15 cellular contexts compared by ENCODE assay signal in the genomic region with DNA sequence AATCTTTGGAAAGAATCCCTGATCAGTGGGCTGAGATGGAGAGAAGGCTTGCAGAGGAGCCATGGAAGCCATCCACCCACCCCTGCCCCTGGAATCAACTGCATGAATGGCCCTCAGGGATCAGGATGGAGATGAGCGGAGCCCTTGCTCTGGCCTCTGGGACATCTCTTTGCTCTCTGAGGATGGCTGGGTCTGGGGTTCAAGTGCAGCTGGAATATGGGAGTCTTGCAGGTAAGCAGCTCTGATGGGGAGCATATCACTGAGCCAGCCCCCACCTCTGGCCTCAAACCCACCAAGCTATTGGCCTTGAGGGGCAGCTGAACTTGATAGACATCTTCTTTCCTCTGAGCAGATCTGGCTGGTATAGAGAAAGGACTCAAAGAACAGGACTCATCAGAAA.
DNase-seq lines count a peak whose midpoint lies in the region; TF ChIP-seq lines count a peak whose summit lies in the region.
"Had no signal": no experiment of that assay in that cellular context is flagged by ENCODE, and none has a peak within 500 bp of the region (broad histone marks: within the 10 kb centered on the region; RNA-seq: fewer than 3 reads in every experiment).

No MANE protein-coding gene starts in this region.

- DNase-seq in posterior vena cava (ENCODE audit: low spot score) (peak; percentile 61), RWPE1 (ENCODE audit: low spot score) (no peak), left ventricle myocardium inferior (no peak), occipital lobe (lab: John Stamatoyannopoulos, UW) (no peak)
- DNase-seq: CD4-positive, alpha-beta T cell; CD8-positive, alpha-beta memory T cell; DMS 273 treated with DMSO at 0.1 percent for 48 hours; DMS79; EL; GDM1; H9 had no signal

- peak overlapping the region; percentile 83 for H3K4me2 ChIP-seq in BLaER1
- peak overlapping the region in 7 of 11 experiments; percentile 69 to 90 (median 86); a peak in 14 of 22 replicates for H3K4me2 ChIP-seq in BLaER1 treated with 17β-estradiol and CSF1 and Interleukin-3, amounts not matched to agents 10 nM and 100 nM
- H3K4me2 ChIP-seq: GM23338 had no signal

- TF ChIP-seq CTCF in RWPE1 (conservative IDR thresholded peaks at IDR 0.05; ENCODE audit: low read depth) = no peak
- no peak for TF ChIP-seq CTCF in left ventricle myocardium inferior (IDR thresholded peaks at IDR 0.05; ENCODE audit: borderline replicate concordance)

- intact Hi-C loops in posterior vena cava (cut with DNase I) = no loop called here
- intact Hi-C loops in left ventricle myocardium inferior (cut with micrococcal nuclease) = no loop called here

- CTCF ChIA-PET in RWPE1 (lab: Yijun Ruan, JAX) = no interaction called here

- H3K27ac ChIP-seq in BLaER1 (peak overlapping the region; percentile 15; the same call in 1 of the 2 replicates), RWPE1 (no peak overlapping the region), left ventricle myocardium inferior (replicated peaks) (no peak overlapping the region)
- no peak overlapping the region for H3K27ac ChIP-seq in BLaER1 treated with 17β-estradiol and CSF1 and Interleukin-3, amounts not matched to agents 10 nM and 100 nM

- H3K4me3 ChIP-seq in BLaER1 = no peak overlapping the region
- no peak overlapping the region for H3K4me3 ChIP-seq in BLaER1 treated with 17β-estradiol and CSF1 and Interleukin-3, amounts not matched to agents 10 nM and 100 nM
- H3K4me3 ChIP-seq in left ventricle myocardium inferior = no peak overlapping the region
- H3K4me3 ChIP-seq: GM12878, GM23338 had no signal

- H3K36me3 ChIP-seq in BLaER1 (no peaks in the 10 kb centered on the region), left ventricle myocardium inferior (no peaks in the 10 kb centered on the region)
- no peaks in the 10 kb centered on the region for H3K36me3 ChIP-seq in BLaER1 treated with 17β-estradiol and CSF1 and Interleukin-3, amounts not matched to agents 10 nM and 100 nM

- no peak overlapping the region for H3K9ac ChIP-seq in BLaER1
- no peak overlapping the region for H3K9ac ChIP-seq in BLaER1 treated with 17β-estradiol and CSF1 and Interleukin-3, amounts not matched to agents 10 nM and 100 nM

- H3K27me3 ChIP-seq in BLaER1 (no peaks in the 10 kb centered on the region), left ventricle myocardium inferior (ENCODE audit: low read depth) (no peaks in the 10 kb centered on the region)
- H3K27me3 ChIP-seq in BLaER1 treated with 17β-estradiol and CSF1 and Interleukin-3, amounts not matched to agents 10 nM and 100 nM = no peaks in the 10 kb centered on the region

- H3K9me3 ChIP-seq in BLaER1 (no peaks in the 10 kb centered on the region), left ventricle myocardium inferior (replicated peaks) (no peaks in the 10 kb centered on the region)
- H3K9me3 ChIP-seq in BLaER1 treated with 17β-estradiol and CSF1 and Interleukin-3, amounts not matched to agents 10 nM and 100 nM (replicated peaks in 1 of 11) = no peaks in the 10 kb centered on the region

- H3K4me1 ChIP-seq in BLaER1 = peaks cover 100% of the 10 kb centered on the region
- H3K4me1 ChIP-seq in BLaER1 treated with 17β-estradiol and CSF1 and Interleukin-3, amounts not matched to agents 10 nM and 100 nM = peaks cover 27 to 100% (median 91%) of the 10 kb centered on the region in 10 experiments
- H3K4me1 ChIP-seq in left ventricle myocardium inferior = peaks cover 22% of the 10 kb centered on the region

- H4K20me1 ChIP-seq in BLaER1 = no peaks in the 10 kb centered on the region
- H4K20me1 ChIP-seq in BLaER1 treated with 17β-estradiol and CSF1 and Interleukin-3, amounts not matched to agents 10 nM and 100 nM = no peaks in the 10 kb centered on the region

- POLR2A ChIA-PET in RWPE1 (lab: Yijun Ruan, JAX; ENCODE audit: low non-redundant PET) = no interaction called here
